8 cellular contexts compared by ENCODE assay signal in genomic region chr1:247103777-247104591, GRCh38. TPM values are rescaled to one million over a fixed set of nuclear protein-coding genes. Genes with fewer than 3 reads are reported as not detected.
A peak's percentile ranks its signal among the peaks of the same experiment; 100 is the strongest.
DNase-seq lines count a peak whose midpoint lies in the region; ATAC-seq, FAIRE-seq and TF ChIP-seq lines count a peak whose summit lies in the region.

Gene ZNF669, minus strand, starts transcription at chr1:247104356. Its CDS starts 157 bp downstream, at chr1:247104199.

- H3K36me3 ChIP-seq in right atrium auricular region = peaks cover 26% of the 10 kb centered on the region
- peaks cover 11 to 30% of the 10 kb centered on the region in 2 donors for H3K36me3 ChIP-seq in psoas muscle (ENCODE audit: insufficient read depth in 1 of 2, low read depth in 1 of 2)

- H3K9me3 ChIP-seq in right atrium auricular region = peaks cover 0 to 28% of the 10 kb centered on the region in 2 donors
- peaks cover 23% of the 10 kb centered on the region for H3K9me3 ChIP-seq in psoas muscle

- H3K27ac ChIP-seq in right atrium auricular region (peak within 1 kb of the TSS; percentile 82 to 90), psoas muscle (peak within 1 kb of the TSS; percentile 86)

- no peak for FAIRE-seq in urothelium cell line (lab: Jason Lieb, UNC)

- DNase-seq in NCI-H1694 (lab: John Stamatoyannopoulos, UW) (peak; percentile 96), amygdala (lab: John Stamatoyannopoulos, UW) (peak; percentile 61 to 98 (median 94)), right atrium auricular region (ENCODE audit: low spot score) (peak; percentile 97), psoas muscle (peak; percentile 98), urothelium cell line (ENCODE audit: low spot score) (peak; percentile 93)

- H3K27me3 ChIP-seq in right atrium auricular region (no peaks in the 10 kb centered on the region), psoas muscle (ENCODE audit: insufficient read depth in 3 of 3, low read length in 2 of 3) (no peaks in the 10 kb centered on the region)

- H3K4me3 ChIP-seq in right atrium auricular region = peak within 1 kb of the TSS; percentile 77 to 96
- peak within 1 kb of the TSS; percentile 83 for H3K4me3 ChIP-seq in psoas muscle

- TF ChIP-seq CTCF in right atrium auricular region (IDR thresholded peaks at IDR 0.05) (no peak), psoas muscle (IDR thresholded peaks at IDR 0.05) (no peak)

- 0% methylated on average over 50 to 61 of the region's 61 CpGs for WGBS in psoas muscle, 3 donors

- intact Hi-C loops in T-helper 1 cell treated with Interleukin-12 subunit alpha and Interleukin-12 subunit beta and Interleukin-4 antibody, amounts not matched to agents 30 ng/mL and 1 ng/mL, for 36 hours (cut with micrococcal nuclease) = loop anchor here (1.0 to 5.0 kb wide), 7 partner anchors 26 to 1723 kb away; partner anchors contain the start of genes CNST, SH3BP5L, TFB2M and ZNF670
- intact Hi-C loops in psoas muscle (cut with DNase I) = loop anchor here (10.0 kb wide), 3 partner anchors 61 to 231 kb away; partner anchors contain the start of genes AHCTF1 (in 1 of the 2) and ZNF496 (in 1 of the 2)

- H3K4me1 ChIP-seq in right atrium auricular region (peaks cover 0 to 17% of the 10 kb centered on the region in 2 donors), psoas muscle (peaks cover 5% of the 10 kb centered on the region)

- ATAC-seq in GM18498 (IDR thresholded peaks at IDR 0.05; ENCODE audit: unreplicated experiment) = peak; percentile 100
- peak; percentile 99 for ATAC-seq in HG02885 (IDR thresholded peaks at IDR 0.05; ENCODE audit: poor library complexity, unreplicated experiment)
- peak; percentile 100 for ATAC-seq in psoas muscle

RNA-seq across cellular contexts. Expression of gene ZNF669, which starts in this region (rescaled TPM):
- 7.8 and 10.4 TPM in 2 replicates for total RNA-seq in T-helper 1 cell treated with Interleukin-12 subunit alpha and Interleukin-12 subunit beta and Interleukin-4 antibody, amounts not matched to agents 30 ng/mL and 1 ng/mL, for 36 hours
- 1 to 10 TPM; 3.2 to 3.6 TPM for total RNA-seq in right atrium auricular region
- total RNA-seq in psoas muscle = 1 to 10 TPM; 1.3 to 3.0 (median 2.6) TPM
- 1 to 10 TPM; 2.5 to 3.7 (median 2.7) TPM for polyA plus RNA-seq in psoas muscle

Comparison
In these comparisons a context has a peak if more than half of its experiments do, and no peak if none do; other contexts are left out.
1. Peak in every context shown above with its lines: DNase-seq, ATAC-seq, H3K4me3 ChIP-seq and H3K27ac ChIP-seq.